1 cellular context compared by ENCODE assay signal in genomic region chr2:191895195-191895594, GRCh38.
TF ChIP-seq lines count a peak whose summit lies in the region.

No MANE protein-coding gene starts in this region.

TF ChIP-seq in neural cell, 6 proteins besides CTCF, POLR2A, EP300 and RAD21 (continued from another document):
- TF ChIP-seq, protein P1, sequence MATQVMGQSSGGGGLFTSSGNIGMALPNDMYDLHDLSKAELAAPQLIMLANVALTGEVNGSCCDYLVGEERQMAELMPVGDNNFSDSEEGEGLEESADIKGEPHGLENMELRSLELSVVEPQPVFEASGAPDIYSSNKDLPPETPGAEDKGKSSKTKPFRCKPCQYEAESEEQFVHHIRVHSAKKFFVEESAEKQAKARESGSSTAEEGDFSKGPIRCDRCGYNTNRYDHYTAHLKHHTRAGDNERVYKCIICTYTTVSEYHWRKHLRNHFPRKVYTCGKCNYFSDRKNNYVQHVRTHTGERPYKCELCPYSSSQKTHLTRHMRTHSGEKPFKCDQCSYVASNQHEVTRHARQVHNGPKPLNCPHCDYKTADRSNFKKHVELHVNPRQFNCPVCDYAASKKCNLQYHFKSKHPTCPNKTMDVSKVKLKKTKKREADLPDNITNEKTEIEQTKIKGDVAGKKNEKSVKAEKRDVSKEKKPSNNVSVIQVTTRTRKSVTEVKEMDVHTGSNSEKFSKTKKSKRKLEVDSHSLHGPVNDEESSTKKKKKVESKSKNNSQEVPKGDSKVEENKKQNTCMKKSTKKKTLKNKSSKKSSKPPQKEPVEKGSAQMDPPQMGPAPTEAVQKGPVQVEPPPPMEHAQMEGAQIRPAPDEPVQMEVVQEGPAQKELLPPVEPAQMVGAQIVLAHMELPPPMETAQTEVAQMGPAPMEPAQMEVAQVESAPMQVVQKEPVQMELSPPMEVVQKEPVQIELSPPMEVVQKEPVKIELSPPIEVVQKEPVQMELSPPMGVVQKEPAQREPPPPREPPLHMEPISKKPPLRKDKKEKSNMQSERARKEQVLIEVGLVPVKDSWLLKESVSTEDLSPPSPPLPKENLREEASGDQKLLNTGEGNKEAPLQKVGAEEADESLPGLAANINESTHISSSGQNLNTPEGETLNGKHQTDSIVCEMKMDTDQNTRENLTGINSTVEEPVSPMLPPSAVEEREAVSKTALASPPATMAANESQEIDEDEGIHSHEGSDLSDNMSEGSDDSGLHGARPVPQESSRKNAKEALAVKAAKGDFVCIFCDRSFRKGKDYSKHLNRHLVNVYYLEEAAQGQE (IDR thresholded peaks at IDR 0.05; ENCODE audit: borderline replicate concordance), result no peak
- TF ChIP-seq TAF1 (IDR thresholded peaks at IDR 0.05; ENCODE audit: low read depth) (no peak), EZH2 (IDR thresholded peaks at IDR 0.05; ENCODE audit: borderline replicate concordance, insufficient read depth, low read length, poor library complexity, severe bottlenecking) (no peak), MXI1 (conservative IDR thresholded peaks at IDR 0.05; ENCODE audit: poor library complexity, severe bottlenecking) (no peak), POLR2AphosphoS5 (IDR thresholded peaks at IDR 0.05) (no peak)
